ENCODE assay signal across 9 cellular contexts in genomic region chr18:30588673-30589164, GRCh38.
"Had no signal": no experiment of that assay in that cellular context is flagged by ENCODE, and none has a peak within 500 bp of the region (broad histone marks: within the 10 kb centered on the region; RNA-seq: fewer than 3 reads in every experiment).

No MANE protein-coding gene starts in this region.

- ATAC-seq: HCT116, K562 had no signal

- H3K4me3 ChIP-seq: HAP-1, K562 had no signal

- FAIRE-seq: HTR-8/SVneo, K562 had no signal

- H3K27ac Mint-ChIP-seq: HFFc6 had no signal

- DNase-seq: GOT3, H7, HFFc6, IMR-90, KG1 had no signal

- H3K9me3 ChIP-seq: HAP-1 had no signal

- H3K4me3 Mint-ChIP-seq: HFFc6 had no signal

- H3K36me3 ChIP-seq: HAP-1 had no signal
